In the genomic region with DNA sequence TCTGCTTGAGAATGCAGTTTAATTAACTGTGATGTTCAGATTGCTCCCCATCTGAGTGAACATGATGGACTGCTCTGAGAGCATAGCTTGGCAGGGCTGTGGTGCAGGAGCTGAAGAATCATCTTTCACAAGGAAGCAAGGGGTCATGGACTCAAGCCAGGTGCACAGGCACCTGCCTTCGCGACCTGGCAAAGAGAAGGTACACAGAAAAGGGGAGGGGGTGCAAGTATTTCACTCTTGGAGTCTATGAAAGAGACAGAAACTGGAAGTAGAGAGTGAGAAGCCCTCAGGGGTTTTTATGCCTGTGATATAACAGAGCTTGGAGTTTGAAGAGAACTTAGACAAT, we compare ENCODE assay signal across 21 cellular contexts.
DNase-seq lines count a peak whose midpoint lies in the region; ATAC-seq and TF ChIP-seq lines count a peak whose summit lies in the region.
"Had no signal": no experiment of that assay in that cellular context is flagged by ENCODE, and none has a peak within 500 bp of the region (broad histone marks: within the 10 kb centered on the region; RNA-seq: fewer than 3 reads in every experiment).

No MANE protein-coding gene starts in this region.

- intact Hi-C loops in naive thymus-derived CD4-positive, alpha-beta T cell (cut with micrococcal nuclease) = no loop called here

- no peak for ATAC-seq in naive thymus-derived CD4-positive, alpha-beta T cell
- no peak for ATAC-seq in HG03095 (IDR thresholded peaks at IDR 0.05; ENCODE audit: unreplicated experiment)
- ATAC-seq: left colon had no signal

- no peaks in the 10 kb centered on the region for H3K36me3 Mint-ChIP-seq in naive thymus-derived CD4-positive, alpha-beta T cell

- CTCF ChIA-PET in naive thymus-derived CD4-positive, alpha-beta T cell (lab: Charles Lee) = no interaction called here

- H3K4me3 Mint-ChIP-seq in naive thymus-derived CD4-positive, alpha-beta T cell = no peak overlapping the region
- H3K4me3 Mint-ChIP-seq: activated CD4-positive, alpha-beta T cell treated with anti-CD3 and anti-CD28 coated beads, Interleukin-2, amount 10 ng/mL, durations not matched to agents 24 days and 14 days; endodermal cell had no signal

- H3K4me1 ChIP-seq in osteoblast (ENCODE audit: insufficient read depth, low read length) = peaks cover 10% of the 10 kb centered on the region
- H3K4me1 ChIP-seq in naive thymus-derived CD4-positive, alpha-beta T cell (ENCODE audit: control insufficient read depth in 2 of 2, insufficient read depth in 2 of 2, low read length in 2 of 2) = no peaks in the 10 kb centered on the region
- H3K4me1 ChIP-seq: testis had no signal

- no peaks in the 10 kb centered on the region for H4K20me1 ChIP-seq in osteoblast (ENCODE audit: insufficient read depth, low read length)

- TF ChIP-seq CTCF in osteoblast (IDR thresholded peaks at IDR 0.05; ENCODE audit: extremely low read depth, low read depth, low read length) (no peak), coronary artery (IDR thresholded peaks at IDR 0.05) (no peak)

- H3K9me3 Mint-ChIP-seq in naive thymus-derived CD4-positive, alpha-beta T cell = peaks cover 0 to 4% (median 0%) of the 10 kb centered on the region in 11 donors
- H3K9me3 Mint-ChIP-seq: activated CD4-positive, alpha-beta T cell treated with anti-CD3 and anti-CD28 coated beads, Interleukin-2, amount 10 ng/mL, durations not matched to agents 24 days and 14 days; endodermal cell had no signal

- H3K27me3 Mint-ChIP-seq in naive thymus-derived CD4-positive, alpha-beta T cell = peaks cover 7 to 27% (median 10%) of the 10 kb centered on the region in 5 donors

- H3K27ac Mint-ChIP-seq in naive thymus-derived CD4-positive, alpha-beta T cell = no peak overlapping the region
- H3K27ac Mint-ChIP-seq: activated CD4-positive, alpha-beta T cell treated with anti-CD3 and anti-CD28 coated beads, Interleukin-2, amount 10 ng/mL, durations not matched to agents 24 days and 14 days; endodermal cell had no signal

- no peaks in the 10 kb centered on the region for H3K4me1 Mint-ChIP-seq in naive thymus-derived CD4-positive, alpha-beta T cell
- H3K4me1 Mint-ChIP-seq: activated CD4-positive, alpha-beta T cell treated with anti-CD3 and anti-CD28 coated beads, Interleukin-2, amount 10 ng/mL, durations not matched to agents 24 days and 14 days had no signal

- H3K4me3 ChIP-seq in osteoblast (ENCODE audit: insufficient read depth, low read length) = no peak overlapping the region
- no peak overlapping the region for H3K4me3 ChIP-seq in naive thymus-derived CD4-positive, alpha-beta T cell (ENCODE audit: low read length)
- H3K4me3 ChIP-seq in coronary artery = no peak overlapping the region
- H3K4me3 ChIP-seq: ovary, skin epidermis, testis had no signal

- no peaks in the 10 kb centered on the region for H3K9me3 ChIP-seq in osteoblast (ENCODE audit: low read depth, low read length)
- H3K9me3 ChIP-seq in naive thymus-derived CD4-positive, alpha-beta T cell (ENCODE audit: control insufficient read depth in 2 of 3, low read length in 3 of 3) = no peaks in the 10 kb centered on the region
- H3K9me3 ChIP-seq: ovary, testis had no signal

- H3K27ac ChIP-seq in osteoblast (ENCODE audit: low read depth, low read length) (no peak overlapping the region), coronary artery (peak overlapping the region in 1 of 2 donors; percentile 7)
- no peak overlapping the region for H3K27ac ChIP-seq in naive thymus-derived CD4-positive, alpha-beta T cell (ENCODE audit: low read depth, low read length)
- H3K27ac ChIP-seq: testis had no signal

- H3K27me3 ChIP-seq in osteoblast (ENCODE audit: insufficient read depth, low read length) = no peaks in the 10 kb centered on the region
- H3K27me3 ChIP-seq in naive thymus-derived CD4-positive, alpha-beta T cell (ENCODE audit: control insufficient read depth in 2 of 2, insufficient read depth in 2 of 2, low read length in 2 of 2) = no peaks in the 10 kb centered on the region
- H3K27me3 ChIP-seq: ovary, testis had no signal

- POLR2A ChIA-PET in naive thymus-derived CD4-positive, alpha-beta T cell (lab: Charles Lee) = no interaction called here

- H3K4me2 ChIP-seq in osteoblast (ENCODE audit: insufficient read depth, low read length) = no peak overlapping the region

- no peaks in the 10 kb centered on the region for H3K36me3 ChIP-seq in osteoblast (ENCODE audit: insufficient read depth, low read length)
- no peaks in the 10 kb centered on the region for H3K36me3 ChIP-seq in naive thymus-derived CD4-positive, alpha-beta T cell (ENCODE audit: control insufficient read depth in 2 of 3, insufficient read depth in 3 of 3, low read length in 3 of 3)
- H3K36me3 ChIP-seq: ovary had no signal

- peak overlapping the region; percentile 47 for H2AFZ ChIP-seq in osteoblast (ENCODE audit: low read length)

- DNase-seq in DMS53 (lab: John Stamatoyannopoulos, UW) (peak; percentile 75), NCI-H1105 (lab: John Stamatoyannopoulos, UW) (peak; percentile 55), SHP77 treated with DMSO at 0.1 percent for 48 hours (lab: John Stamatoyannopoulos, UW) (peak; percentile 52), osteoblast (ENCODE audit: insufficient read length, low spot score, missing footprints) (no peak), coronary artery (ENCODE audit: low spot score) (no peak)
- DNase-seq in naive thymus-derived CD4-positive, alpha-beta T cell = no peak
- DNase-seq: activated CD4-positive, alpha-beta T cell treated with anti-CD3 and anti-CD28 coated beads, Interleukin-2, amount 10 ng/mL, durations not matched to agents 24 days and 14 days; activated CD8-positive, alpha-beta memory T cell treated with anti-CD3 and anti-CD28 coated beads, Interleukin-2, amount 50 U/mL, for 48 hours; activated gamma-delta T cell treated with Interleukin-2 at 50 U/mL for 16 hours; amygdala; KBM-7; left colon; NCI-H1048; NCI-H524; stimulated activated CD4-positive, alpha-beta T cell treated with anti-CD3 and anti-CD28 coated beads, Interleukin-4, amount 100 ng/mL, for 24 hours; stimulated activated CD8-positive, alpha-beta memory T cell treated with anti-CD3 and anti-CD28 coated beads, Interleukin-4, amount 100 ng/mL, for 48 hours; testis had no signal

- no peaks in the 10 kb centered on the region for H3K79me2 ChIP-seq in osteoblast (ENCODE audit: insufficient read depth, low read length)

Comparison
In these comparisons a context has a peak if more than half of its experiments do, and no peak if none do; other contexts are left out.
1. DNase-seq: peak in DMS53 (single experiment), NCI-H1105 (single experiment) and SHP77 treated with DMSO at 0.1 percent for 48 hours (single experiment); none in osteoblast (single experiment), naive thymus-derived CD4-positive, alpha-beta T cell (0 of 9) and coronary artery (single experiment).